23 cellular contexts compared by ENCODE assay signal in genomic region chr3:5756443-5756842, GRCh38.
"Had no signal": no experiment of that assay in that cellular context is flagged by ENCODE, and none has a peak within 500 bp of the region (broad histone marks: within the 10 kb centered on the region; RNA-seq: fewer than 3 reads in every experiment).

No MANE protein-coding gene starts in this region.

- H3K4me3 Mint-ChIP-seq: activated CD4-positive, alpha-beta T cell treated with anti-CD3 and anti-CD28 coated beads for 36 hours; activated CD8-positive, alpha-beta T cell treated with anti-CD3 and anti-CD28 coated beads for 36 hours; activated naive CD8-positive, alpha-beta T cell treated with anti-CD3 and anti-CD28 coated beads, Interleukin-2, amount 10 ng/mL, durations not matched to agents 7 days and 5 days; activated T-cell treated with anti-CD3 and anti-CD28 coated beads, Interleukin-2, amount 50 U/mL, for 72 hours had no signal

- H3K27ac Mint-ChIP-seq: activated CD4-positive, alpha-beta T cell treated with anti-CD3 and anti-CD28 coated beads for 36 hours; activated CD8-positive, alpha-beta T cell treated with anti-CD3 and anti-CD28 coated beads for 36 hours; activated naive CD8-positive, alpha-beta T cell treated with anti-CD3 and anti-CD28 coated beads, Interleukin-2, amount 10 ng/mL, durations not matched to agents 7 days and 5 days; activated T-cell treated with anti-CD3 and anti-CD28 coated beads, Interleukin-2, amount 50 U/mL, for 72 hours had no signal

- ATAC-seq: activated CD4-positive, alpha-beta T cell treated with anti-CD3 and anti-CD28 coated beads for 36 hours; activated CD8-positive, alpha-beta T cell treated with anti-CD3 and anti-CD28 coated beads for 36 hours had no signal

- H3K4me3 ChIP-seq: adrenal gland, breast epithelium, MG63, Peyer's patch, SJCRH30 had no signal

- H3K36me3 Mint-ChIP-seq: activated naive CD8-positive, alpha-beta T cell treated with anti-CD3 and anti-CD28 coated beads, Interleukin-2, amount 10 ng/mL, durations not matched to agents 7 days and 5 days had no signal

- H3K9me3 Mint-ChIP-seq: activated CD8-positive, alpha-beta T cell treated with anti-CD3 and anti-CD28 coated beads for 36 hours; activated naive CD8-positive, alpha-beta T cell treated with anti-CD3 and anti-CD28 coated beads, Interleukin-2, amount 10 ng/mL, durations not matched to agents 7 days and 5 days had no signal

- DNase-seq: activated CD4-positive, alpha-beta T cell treated with anti-CD3 and anti-CD28 coated beads for 36 hours; activated CD8-positive, alpha-beta memory T cell treated with anti-CD3 and anti-CD28 coated beads, Interleukin-2, amount 50 U/mL, for 4 hours; activated CD8-positive, alpha-beta T cell treated with anti-CD3 and anti-CD28 coated beads for 36 hours; activated naive CD4-positive, alpha-beta T cell treated with anti-CD3 and anti-CD28 coated beads, Interleukin-2, amount 50 U/mL, for 16 hours; activated naive CD8-positive, alpha-beta T cell treated with anti-CD3 and anti-CD28 coated beads, Interleukin-2, amount 10 ng/mL, durations not matched to agents 7 days and 5 days; activated T-cell treated with anti-CD3 and anti-CD28 coated beads, Interleukin-2, amount 50 U/mL, for 72 hours; adrenal gland; MG63; NCI-H1105; NCI-H1436; NCI-H1694 treated with DMSO at 0.1 percent for 48 hours; NCI-H2029 treated with DMSO at 0.1 percent for 48 hours; NCI-H345; NCI-H510A; NCI-H526 treated with DMSO at 0.1 percent for 48 hours; NCI-H82; Peyer's patch; Right ventricle myocardium superior; SJCRH30; SK-N-SH; T-helper 1 cell; WERI-Rb-1 had no signal

- H3K27me3 Mint-ChIP-seq: activated CD8-positive, alpha-beta T cell treated with anti-CD3 and anti-CD28 coated beads for 36 hours; activated naive CD8-positive, alpha-beta T cell treated with anti-CD3 and anti-CD28 coated beads, Interleukin-2, amount 10 ng/mL, durations not matched to agents 7 days and 5 days had no signal

- H3K4me1 Mint-ChIP-seq: activated CD4-positive, alpha-beta T cell treated with anti-CD3 and anti-CD28 coated beads for 36 hours; activated naive CD8-positive, alpha-beta T cell treated with anti-CD3 and anti-CD28 coated beads, Interleukin-2, amount 10 ng/mL, durations not matched to agents 7 days and 5 days had no signal
